Comparison of ENCODE assay signal across 8 cellular contexts in genomic region chr4:37792241-37792640, GRCh38.
"Had no signal": no experiment of that assay in that cellular context is flagged by ENCODE, and none has a peak within 500 bp of the region (broad histone marks: within the 10 kb centered on the region; RNA-seq: fewer than 3 reads in every experiment).

No MANE protein-coding gene starts in this region.

- H2AFZ ChIP-seq: GM23248, GM23338 had no signal

- H3K4me2 ChIP-seq: GM23338 had no signal

- H3K27ac ChIP-seq: GM23248 had no signal

- H3K9ac ChIP-seq: GM23248 had no signal

- H3K4me1 ChIP-seq: HAP-1 had no signal

- H3K4me3 ChIP-seq: GM23248, GM23338, HAP-1 had no signal

- DNase-seq: GM23248, GOT3, H7, H9, HCEC 1CT, HFFc6 had no signal

- H3K9me3 ChIP-seq: HAP-1 had no signal

- H3K36me3 ChIP-seq: HAP-1 had no signal
